In the genomic region with DNA sequence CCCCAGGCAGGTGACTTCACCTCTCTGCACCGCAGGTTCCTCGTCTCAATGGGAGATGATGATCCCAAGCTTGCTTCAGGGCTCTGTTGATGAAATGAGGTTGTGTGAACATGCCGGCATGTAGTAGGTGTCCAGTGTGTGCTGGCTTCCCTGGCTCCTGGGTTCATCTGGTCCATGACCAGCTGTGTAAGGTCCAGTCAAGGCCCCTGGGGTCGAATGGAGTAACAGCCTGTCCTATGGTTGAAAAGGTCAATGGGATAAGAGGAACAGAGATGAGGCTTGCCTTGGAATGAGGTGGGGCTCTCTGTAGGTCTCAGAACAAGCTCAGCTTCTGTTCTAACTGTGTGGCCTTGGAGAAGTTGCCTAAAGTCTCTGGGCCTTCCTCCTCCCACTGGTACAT, we compare ENCODE assay signal across 19 cellular contexts. TPM values are rescaled to one million over a fixed set of nuclear protein-coding genes. Genes with fewer than 3 reads are reported as not detected.
DNase-seq lines count a peak whose midpoint lies in the region; ATAC-seq and TF ChIP-seq lines count a peak whose summit lies in the region.
"Had no signal": no experiment of that assay in that cellular context is flagged by ENCODE, and none has a peak within 500 bp of the region (broad histone marks: within the 10 kb centered on the region; RNA-seq: fewer than 3 reads in every experiment).

No MANE protein-coding gene starts in this region.

- H3K4me3 Mint-ChIP-seq in activated CD4-positive, alpha-beta T cell treated with anti-CD3 and anti-CD28 coated beads, Interleukin-2, amount 10 ng/mL, durations not matched to agents 24 days and 14 days = no peak overlapping the region
- H3K4me3 Mint-ChIP-seq: memory B cell; naive thymus-derived CD4-positive, alpha-beta T cell had no signal

- no peak for TF ChIP-seq CTCF in BE2C (IDR thresholded peaks at IDR 0.05; ENCODE audit: low read depth, low read length)

- no peaks in the 10 kb centered on the region for H3K9me3 ChIP-seq in SJCRH30 (replicated peaks)
- no peaks in the 10 kb centered on the region for H3K9me3 ChIP-seq in BE2C
- H3K9me3 ChIP-seq: ascending aorta, thoracic aorta had no signal

- DNase-seq in activated CD4-positive, alpha-beta T cell treated with anti-CD3 and anti-CD28 coated beads, Interleukin-2, amount 10 ng/mL, durations not matched to agents 24 days and 14 days = no peak
- DNase-seq in activated CD4-positive, alpha-beta T cell treated with anti-CD3 and anti-CD28 coated beads, Interleukin-2, amount 50 U/mL, for 4 hours = no peak
- DNase-seq in SJCRH30 (no peak), caudate nucleus (lab: John Stamatoyannopoulos, UW) (peak in 1 of 61 donors; percentile 57), substantia nigra (lab: John Stamatoyannopoulos, UW) (peak in 1 of 49 donors; percentile 51), NCI-H2171 (lab: John Stamatoyannopoulos, UW) (no peak), BE2C (no peak)
- DNase-seq: activated CD4-positive, alpha-beta T cell treated with anti-CD3 and anti-CD28 coated beads, Interleukin-2, amount 50 U/mL, for 48 hours; naive thymus-derived CD4-positive, alpha-beta T cell; NCI-H146; NCI-H2227 treated with DMSO at 0.1 percent for 48 hours; small intestine; stimulated activated CD4-positive, alpha-beta T cell treated with anti-CD3 and anti-CD28 coated beads, Interleukin-4, amount 100 ng/mL, for 24 hours had no signal

- no peaks in the 10 kb centered on the region for H3K27me3 Mint-ChIP-seq in activated CD4-positive, alpha-beta T cell treated with anti-CD3 and anti-CD28 coated beads, Interleukin-2, amount 10 ng/mL, durations not matched to agents 24 days and 14 days
- H3K27me3 Mint-ChIP-seq: memory B cell; naive thymus-derived CD4-positive, alpha-beta T cell; progenitor cell of endocrine pancreas had no signal

- peaks cover 75% of the 10 kb centered on the region for H3K36me3 Mint-ChIP-seq in activated CD4-positive, alpha-beta T cell treated with anti-CD3 and anti-CD28 coated beads, Interleukin-2, amount 10 ng/mL, durations not matched to agents 24 days and 14 days (ENCODE audit: low read depth)

- H3K36me3 ChIP-seq in SJCRH30 = no peaks in the 10 kb centered on the region; the same call in 1 of the 2 replicates
- H3K36me3 ChIP-seq in BE2C = no peaks in the 10 kb centered on the region
- H3K36me3 ChIP-seq: ascending aorta, thoracic aorta had no signal

- no peak for ATAC-seq in GM19035 (IDR thresholded peaks at IDR 0.05; ENCODE audit: unreplicated experiment)
- ATAC-seq: naive thymus-derived CD4-positive, alpha-beta T cell had no signal

- H3K27ac ChIP-seq in SJCRH30 (peak overlapping the region; percentile 41; the same call in 1 of the 2 replicates), caudate nucleus (ENCODE audit: low read depth, low read length) (peak overlapping the region; percentile 100), substantia nigra (ENCODE audit: low read depth, low read length, poor library complexity, severe bottlenecking) (peak overlapping the region; percentile 99)
- H3K27ac ChIP-seq: ascending aorta, C4-2B, thoracic aorta had no signal

- H3K4me3 ChIP-seq in SJCRH30 (no peak overlapping the region), BE2C (ENCODE audit: low read depth, low read length) (no peak overlapping the region)
- H3K4me3 ChIP-seq: ascending aorta, thoracic aorta had no signal

- peaks cover 26% of the 10 kb centered on the region for H3K4me1 Mint-ChIP-seq in activated CD4-positive, alpha-beta T cell treated with anti-CD3 and anti-CD28 coated beads, Interleukin-2, amount 10 ng/mL, durations not matched to agents 24 days and 14 days

- peak overlapping the region; percentile 36 for H3K27ac Mint-ChIP-seq in activated CD4-positive, alpha-beta T cell treated with anti-CD3 and anti-CD28 coated beads, Interleukin-2, amount 10 ng/mL, durations not matched to agents 24 days and 14 days
- H3K27ac Mint-ChIP-seq: memory B cell, progenitor cell of endocrine pancreas had no signal

- peaks cover 17% of the 10 kb centered on the region for H3K4me1 ChIP-seq in SJCRH30
- H3K4me1 ChIP-seq in BE2C = no peaks in the 10 kb centered on the region
- H3K4me1 ChIP-seq: ascending aorta had no signal

- no peaks in the 10 kb centered on the region for H3K27me3 ChIP-seq in SJCRH30
- no peaks in the 10 kb centered on the region for H3K27me3 ChIP-seq in BE2C
- H3K27me3 ChIP-seq: ascending aorta had no signal

- intact Hi-C loops in activated CD4-positive, alpha-beta T cell treated with anti-CD3 and anti-CD28 coated beads, Interleukin-2, amount 10 ng/mL, durations not matched to agents 24 days and 14 days (cut with micrococcal nuclease) = no loop called here

- no peaks in the 10 kb centered on the region for H3K9me3 Mint-ChIP-seq in activated CD4-positive, alpha-beta T cell treated with anti-CD3 and anti-CD28 coated beads, Interleukin-2, amount 10 ng/mL, durations not matched to agents 24 days and 14 days
- H3K9me3 Mint-ChIP-seq: memory B cell; naive thymus-derived CD4-positive, alpha-beta T cell had no signal

RNA-seq across cellular contexts. Expression of a gene that starts 26.5 kb away (rescaled TPM):
- 264 and 277 TPM in 2 replicates for total RNA-seq in activated CD4-positive, alpha-beta T cell treated with anti-CD3 and anti-CD28 coated beads, Interleukin-2, amount 10 ng/mL, durations not matched to agents 24 days and 14 days
- 22.5 and 22.7 TPM in 2 replicates for total RNA-seq in SJCRH30 (2014; rRNA removed; shearing (Covaris generic))
- 4.7 TPM for polyA plus RNA-seq in BE2C (2012; ENCODE audit: insufficient read depth, insufficient read length, low read depth)

Comparison
In these comparisons a context has a peak if more than half of its experiments do, and no peak if none do; other contexts are left out.
1. H3K27ac ChIP-seq: peak in every context shown above with its lines; median percentile 100 in caudate nucleus; 99 in substantia nigra; 41 in SJCRH30.
2. RNA of a gene that starts 26.5 kb away (total RNA-seq): 264 to 277 TPM in activated CD4-positive, alpha-beta T cell treated with anti-CD3 and anti-CD28 coated beads, Interleukin-2, amount 10 ng/mL, durations not matched to agents 24 days and 14 days; 22.5 to 22.7 TPM in SJCRH30; every median in the first group is over 10 times any median in the second.